In the genomic region with DNA sequence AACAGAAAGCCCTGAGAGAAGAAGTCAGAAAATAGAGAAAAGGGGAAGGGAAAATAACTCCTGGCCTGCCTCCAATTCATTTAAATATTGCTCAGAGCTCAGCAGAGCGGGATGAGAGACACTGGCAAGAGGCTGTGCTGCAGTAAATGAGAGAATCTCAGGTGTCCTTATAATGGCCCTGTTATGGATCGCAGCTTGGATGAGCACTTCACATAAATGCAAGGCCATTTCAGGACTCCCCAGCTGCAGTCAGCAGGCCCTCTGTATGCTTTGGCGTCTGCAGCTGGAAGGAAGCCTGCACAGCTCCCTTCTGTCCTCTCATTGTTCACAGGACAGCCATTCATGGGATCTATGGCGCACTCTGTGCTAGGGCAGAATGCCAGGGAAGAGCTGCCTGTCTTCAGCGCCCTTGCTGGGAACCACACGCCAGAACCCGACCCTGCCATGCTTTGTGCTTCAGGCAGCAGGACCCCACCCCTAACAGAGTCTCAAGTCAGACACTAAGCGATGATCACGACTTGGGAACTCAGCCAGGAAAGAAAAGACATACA, we compare ENCODE assay signal across 8 cellular contexts. TPM values are rescaled to one million over a fixed set of nuclear protein-coding genes. Genes with fewer than 3 reads are reported as not detected.
A peak's percentile ranks its signal among the peaks of the same experiment; 100 is the strongest.
DNase-seq lines count a peak whose midpoint lies in the region; ATAC-seq and TF ChIP-seq lines count a peak whose summit lies in the region.

No MANE protein-coding gene starts in this region.

- ATAC-seq in GM21717 (IDR thresholded peaks at IDR 0.05; ENCODE audit: unreplicated experiment) (peak; percentile 90), sciatic nerve (peak; percentile 92)

- no peak overlapping the region for H3K4me3 ChIP-seq in NB4 (ENCODE audit: low read depth, low read length)

- no peak for TF ChIP-seq POLR2A in NB4 (IDR thresholded peaks at IDR 0.05; ENCODE audit: extremely low read depth, insufficient read length)

- intact Hi-C loops in sciatic nerve (cut with DNase I) = no loop called here

- TF ChIP-seq CTCF in NB4 (IDR thresholded peaks at IDR 0.05; ENCODE audit: low read depth, low read length) = no peak

- peak; percentile 84 for DNase-seq in COR-L47 (lab: John Stamatoyannopoulos, UW)
- peak; percentile 45 for DNase-seq in NB4 (ENCODE audit: low read depth)
- peak; percentile 91 for DNase-seq in SKM-1 treated with dmso at 0.1 percent for 144 hours (lab: John Stamatoyannopoulos, UW; ENCODE audit: unreplicated experiment)
- peak; percentile 98 for DNase-seq in globus pallidus (ENCODE audit: low spot score)
- DNase-seq in sciatic nerve (ENCODE audit: low spot score) = peak; percentile 68
- DNase-seq in DMS53 (lab: John Stamatoyannopoulos, UW) = no peak
- DNase-seq in stimulated activated naive CD4-positive, alpha-beta T cell (lab: John Stamatoyannopoulos, UW) = no peak

RNA-seq across cellular contexts. Expression of a gene that starts 20.7 kb away (rescaled TPM):
- total RNA-seq in sciatic nerve = 16.1 TPM

RNA-seq across cellular contexts. Expression of a gene that starts 46.7 kb away (rescaled TPM):
- 15.2 TPM for total RNA-seq in sciatic nerve

RNA-seq across cellular contexts. Expression of a gene that starts 46.9 kb away (rescaled TPM):
- total RNA-seq in sciatic nerve = 8.2 TPM

Comparison
In these comparisons a context has a peak if more than half of its experiments do, and no peak if none do; other contexts are left out.
1. DNase-seq: peak in COR-L47 (single experiment), NB4 (single experiment), SKM-1 treated with dmso at 0.1 percent for 144 hours (single experiment), globus pallidus (single experiment) and sciatic nerve (single experiment); none in DMS53 (single experiment) and stimulated activated naive CD4-positive, alpha-beta T cell (0 of 6).